33 cellular contexts compared by ENCODE assay signal in the genomic region with DNA sequence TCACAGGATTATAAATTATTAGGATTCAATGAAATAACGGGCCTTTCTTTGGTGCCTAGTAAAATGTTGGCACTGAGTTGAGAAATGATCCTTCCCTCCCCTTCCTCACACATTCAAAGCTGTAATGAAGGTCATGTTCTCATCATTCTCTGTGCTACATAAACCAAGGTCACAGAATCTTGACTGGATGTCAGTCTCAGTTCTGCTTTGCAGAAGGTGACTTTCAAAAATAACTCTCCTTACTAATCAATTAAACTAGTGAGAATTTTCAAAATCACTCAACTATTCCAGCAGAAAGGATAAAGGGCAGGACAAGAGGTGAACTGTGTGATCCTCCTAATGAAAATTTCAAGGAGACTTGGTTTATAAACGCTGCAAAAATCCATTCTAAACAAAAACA.
"Had no signal": no experiment of that assay in that cellular context is flagged by ENCODE, and none has a peak within 500 bp of the region (broad histone marks: within the 10 kb centered on the region; RNA-seq: fewer than 3 reads in every experiment).

No MANE protein-coding gene starts in this region.

- H3K27me3 ChIP-seq: brain microvascular endothelial cell, MG63 had no signal

- ATAC-seq: activated CD8-positive, alpha-beta memory T cell treated with anti-CD3 and anti-CD28 coated beads, Interleukin-2, amount 10 ng/mL, durations not matched to agents 7 days and 5 days; Right ventricle myocardium inferior had no signal

- H3K4me3 ChIP-seq: MG63, PC-9 had no signal

- H2AFZ ChIP-seq: PC-9 had no signal

- H3K9me3 ChIP-seq: MG63 had no signal

- H3K36me3 ChIP-seq: brain microvascular endothelial cell, MG63, WERI-Rb-1 had no signal

- H3K4me2 ChIP-seq: PC-9 had no signal

- H3K27ac ChIP-seq: brain microvascular endothelial cell, PC-9, RWPE1, WERI-Rb-1 had no signal

- DNase-seq: activated CD4-positive, alpha-beta memory T cell treated with anti-CD3 and anti-CD28 coated beads, Interleukin-2, amount 10 ng/mL, durations not matched to agents 7 days and 5 days; activated CD4-positive, alpha-beta T cell treated with anti-CD3 and anti-CD28 coated beads for 1 hour; activated CD4-positive, alpha-beta T cell treated with anti-CD3 and anti-CD28 coated beads for 48 hours; activated CD4-positive, CD25-positive, alpha-beta regulatory T cell; activated CD8-positive, alpha-beta memory T cell treated with anti-CD3 and anti-CD28 coated beads for 24 hours; activated CD8-positive, alpha-beta memory T cell treated with anti-CD3 and anti-CD28 coated beads, Interleukin-2, amount 10 ng/mL, durations not matched to agents 7 days and 5 days; activated CD8-positive, alpha-beta memory T cell treated with anti-CD3 and anti-CD28 coated beads, Interleukin-2, amount 50 U/mL, for 48 hours; activated effector memory CD4-positive, alpha-beta T cell treated with Interleukin-2 at 50 U/mL for 16 hours; activated naive CD4-positive, alpha-beta T cell; activated naive CD4-positive, alpha-beta T cell treated with anti-CD3 and anti-CD28 coated beads, Interleukin-2, amount 50 U/mL, for 16 hours; activated naive CD8-positive, alpha-beta T cell treated with anti-CD3 and anti-CD28 coated beads for 36 hours; activated T-cell treated with anti-CD3 and anti-CD28 coated beads, Interleukin-2, amount 50 U/mL, for 48 hours; amniotic stem cell; aorta; brain microvascular endothelial cell; central memory CD4-positive, alpha-beta T cell; Kasumi-1; NCI-H1048; NCI-H1436; NCI-H1694; NCI-H2029; NCI-H2107; NCI-H226; NCI-H524 treated with DMSO at 0.1 percent for 48 hours; NK-92 treated with Interleukin-12 subunit alpha and Interleukin-12 subunit beta, amount 100 ng/mL, for 24 hours; PC-9; SIG-M5; SW 1271; T1000; WERI-Rb-1 had no signal
